ENCODE assay signal across 28 cellular contexts in genomic region chr19:41921280-41922219, GRCh38. TPM values are rescaled to one million over a fixed set of nuclear protein-coding genes. Genes with fewer than 3 reads are reported as not detected.
DNase-seq lines count a peak whose midpoint lies in the region; ATAC-seq, FAIRE-seq and TF ChIP-seq lines count a peak whose summit lies in the region.
"Had no signal": no experiment of that assay in that cellular context is flagged by ENCODE, and none has a peak within 500 bp of the region (broad histone marks: within the 10 kb centered on the region; RNA-seq: fewer than 3 reads in every experiment).

No MANE protein-coding gene starts in this region.

- H3K9me1 ChIP-seq in endothelial cell of umbilical vein (replicated peaks; ENCODE audit: control insufficient read depth, extremely low read depth, insufficient read depth, low read length), result no peaks in the 10 kb centered on the region

- TF ChIP-seq POLR2A in endothelial cell of umbilical vein (IDR thresholded peaks at IDR 0.05; ENCODE audit: low read depth, low read length), result no peak

- no peak for FAIRE-seq in endothelial cell of umbilical vein (lab: Jason Lieb, UNC)
- FAIRE-seq: GM18507, keratinocyte had no signal

- intact Hi-C loops in activated T-helper 1 cell treated with anti-CD3 and anti-CD28 coated beads, Interleukin-12 subunit alpha, Interleukin-12 subunit beta, Interleukin-2, Interleukin-4 antibody, amounts not matched to agents 30 ng/mL and 10 ng/mL and 1 ng/mL, durations not matched to agents 14 hours and 24 hours and 36 hours (cut with micrococcal nuclease), result no loop called here
- intact Hi-C loops in endothelial cell of umbilical vein (cut with micrococcal nuclease), result no loop called here

- TF ChIP-seq CTCF in GM23338 (conservative IDR thresholded peaks at IDR 0.05; ENCODE audit: low read depth in 2 of 2) (no peak), endothelial cell of umbilical vein (IDR thresholded peaks at IDR 0.05; ENCODE audit: extremely low read depth in 1 of 2, insufficient read depth in 1 of 2, low read depth in 1 of 2, low read length in 2 of 2) (no peak)

- peak; percentile 15 for ATAC-seq in GM23338
- no peak for ATAC-seq in GM18520 (IDR thresholded peaks at IDR 0.05; ENCODE audit: unreplicated experiment)
- ATAC-seq: activated naive CD4-positive, alpha-beta T cell treated with anti-CD3 and anti-CD28 coated beads, Interleukin-2, amount 50 U/mL, for 72 hours; gastrocnemius medialis; lower lobe of right lung had no signal

- H3K36me3 Mint-ChIP-seq in GM23338 (ENCODE audit: low read depth), result no peaks in the 10 kb centered on the region; the same call in 2 of the 3 replicates
- H3K36me3 Mint-ChIP-seq in activated T-helper 1 cell treated with anti-CD3 and anti-CD28 coated beads, Interleukin-12 subunit alpha, Interleukin-12 subunit beta, Interleukin-2, Interleukin-4 antibody, amounts not matched to agents 30 ng/mL and 10 ng/mL and 1 ng/mL, durations not matched to agents 14 hours and 24 hours and 36 hours (ENCODE audit: low read depth), result peaks cover 10% of the 10 kb centered on the region
- H3K36me3 Mint-ChIP-seq: activated naive CD4-positive, alpha-beta T cell treated with anti-CD3 and anti-CD28 coated beads, Interleukin-2, amount 50 U/mL, for 72 hours had no signal

- no peaks in the 10 kb centered on the region for H3K9me2 ChIP-seq in GM23338 (ENCODE audit: insufficient read depth)

- no TSS peak for BruUV-seq in endothelial cell of umbilical vein (replicated peaks; lab: Mats Ljungman, UMichigan)

- no peaks in the 10 kb centered on the region for H3K36me3 ChIP-seq in GM23338 (ENCODE audit: insufficient read depth)
- no peaks in the 10 kb centered on the region for H3K36me3 ChIP-seq in endothelial cell of umbilical vein (ENCODE audit: control insufficient read depth in 2 of 2, extremely low read depth in 1 of 2, insufficient read depth in 2 of 2, low read length in 2 of 2)
- H3K36me3 ChIP-seq: esophagus muscularis mucosa, gastrocnemius medialis, lower lobe of right lung, spleen, transverse colon had no signal

- H2AFZ ChIP-seq in GM23338 (no peak overlapping the region), endothelial cell of umbilical vein (ENCODE audit: low read depth, low read length) (no peak overlapping the region)

- H3K27me3 ChIP-seq in GM23338 (ENCODE audit: insufficient read depth) (peaks cover 98% of the 10 kb centered on the region), endothelial cell of umbilical vein (ENCODE audit: control insufficient read depth in 2 of 2, insufficient read depth in 2 of 2, low read length in 2 of 2) (peaks cover 46 to 51% of the 10 kb centered on the region in 2 experiments)

- dilution Hi-C loops in endothelial cell of umbilical vein (cut with MboI; ENCODE audit: extremely low pct_ligation_motif_present, low sequenced_read_pairs), result no loop called here

- no peaks in the 10 kb centered on the region for H3K79me2 ChIP-seq in GM23338 (replicated peaks; ENCODE audit: insufficient read depth)
- H3K79me2 ChIP-seq in endothelial cell of umbilical vein (ENCODE audit: control insufficient read depth, insufficient read depth, low read length), result no peaks in the 10 kb centered on the region

- H4K20me1 ChIP-seq in GM23338 (replicated peaks; ENCODE audit: insufficient read depth) (peaks cover 7% of the 10 kb centered on the region; the same call in 1 of the 2 replicates), endothelial cell of umbilical vein (replicated peaks; ENCODE audit: control insufficient read depth, extremely low read depth, insufficient read depth, low read length) (no peaks in the 10 kb centered on the region)

- H3K9me3 ChIP-seq in endothelial cell of umbilical vein (replicated peaks; ENCODE audit: control insufficient read depth, insufficient read depth, low read length), result no peaks in the 10 kb centered on the region
- H3K9me3 ChIP-seq: esophagus muscularis mucosa, gastrocnemius medialis, lower lobe of right lung, spleen, transverse colon had no signal

- peaks cover 13% of the 10 kb centered on the region for H3K4me1 Mint-ChIP-seq in GM23338
- peaks cover 7% of the 10 kb centered on the region for H3K4me1 Mint-ChIP-seq in activated T-helper 1 cell treated with anti-CD3 and anti-CD28 coated beads, Interleukin-12 subunit alpha, Interleukin-12 subunit beta, Interleukin-2, Interleukin-4 antibody, amounts not matched to agents 30 ng/mL and 10 ng/mL and 1 ng/mL, durations not matched to agents 14 hours and 24 hours and 36 hours (ENCODE audit: low read depth)

- no peak overlapping the region for H3K27ac Mint-ChIP-seq in GM23338
- H3K27ac Mint-ChIP-seq in activated T-helper 1 cell treated with anti-CD3 and anti-CD28 coated beads, Interleukin-12 subunit alpha, Interleukin-12 subunit beta, Interleukin-2, Interleukin-4 antibody, amounts not matched to agents 30 ng/mL and 10 ng/mL and 1 ng/mL, durations not matched to agents 14 hours and 24 hours and 36 hours, result peak overlapping the region; percentile 25
- H3K27ac Mint-ChIP-seq: H9; stimulated activated naive CD8-positive, alpha-beta T cell treated with anti-CD3 and anti-CD28 coated beads, Interleukin-15, Interleukin-2, amounts not matched to agents 100 ng/mL and 50 ng/mL, for 24 hours had no signal

- H3K9ac ChIP-seq in endothelial cell of umbilical vein (replicated peaks; ENCODE audit: extremely low read depth, insufficient read depth, low read length), result no peak overlapping the region

- H3K4me3 Mint-ChIP-seq in GM23338, result peak overlapping the region; percentile 47; the same call in 2 of the 3 replicates
- no peak overlapping the region for H3K4me3 Mint-ChIP-seq in activated T-helper 1 cell treated with anti-CD3 and anti-CD28 coated beads, Interleukin-12 subunit alpha, Interleukin-12 subunit beta, Interleukin-2, Interleukin-4 antibody, amounts not matched to agents 30 ng/mL and 10 ng/mL and 1 ng/mL, durations not matched to agents 14 hours and 24 hours and 36 hours
- H3K4me3 Mint-ChIP-seq: stimulated activated naive CD8-positive, alpha-beta T cell treated with anti-CD3 and anti-CD28 coated beads, Interleukin-15, Interleukin-2, amounts not matched to agents 100 ng/mL and 50 ng/mL, for 24 hours had no signal

- DNase-seq in CD1c-positive myeloid dendritic cell (ENCODE audit: extremely low spot score) (peak; percentile 12), GM23338 (ENCODE audit: low spot score) (no peak), endothelial cell of umbilical vein (ENCODE audit: low read depth, low spot score) (no peak), AG08395 (ENCODE audit: low spot score) (no peak), DMS53 treated with DMSO at 0.1 percent for 48 hours (lab: John Stamatoyannopoulos, UW; ENCODE audit: unreplicated experiment) (no peak)
- DNase-seq in activated T-helper 1 cell treated with anti-CD3 and anti-CD28 coated beads, Interleukin-12 subunit alpha, Interleukin-12 subunit beta, Interleukin-2, Interleukin-4 antibody, amounts not matched to agents 30 ng/mL and 10 ng/mL and 1 ng/mL, durations not matched to agents 14 hours and 24 hours and 36 hours (ENCODE audit: low spot score), result no peak
- no peak for DNase-seq in activated CD8-positive, alpha-beta memory T cell treated with anti-CD3 and anti-CD28 coated beads, Interleukin-2, amount 50 U/mL, for 48 hours
- DNase-seq: activated CD4-positive, CD25-positive, alpha-beta regulatory T cell treated with anti-CD3 and anti-CD28 coated beads, Interleukin-2, amount 50 U/mL, for 72 hours; activated T-cell treated with anti-CD3 and anti-CD28 coated beads, Interleukin-2, amount 50 U/mL, for 48 hours; effector CD8-positive, alpha-beta T cell; gastrocnemius medialis; H9; lower lobe of right lung; NCI-H1694; NCI-H526 treated with DMSO at 0.1 percent for 48 hours; occipital lobe; stimulated activated CD4-positive, alpha-beta T cell treated with anti-CD3 and anti-CD28 coated beads, Interleukin-4, amount 100 ng/mL, for 1 hour; SW 1271; transverse colon had no signal

- peaks cover 3% of the 10 kb centered on the region; the same call in 1 of the 3 replicates for H3K9me3 Mint-ChIP-seq in GM23338
- no peaks in the 10 kb centered on the region for H3K9me3 Mint-ChIP-seq in activated T-helper 1 cell treated with anti-CD3 and anti-CD28 coated beads, Interleukin-12 subunit alpha, Interleukin-12 subunit beta, Interleukin-2, Interleukin-4 antibody, amounts not matched to agents 30 ng/mL and 10 ng/mL and 1 ng/mL, durations not matched to agents 14 hours and 24 hours and 36 hours
- H3K9me3 Mint-ChIP-seq: activated naive CD4-positive, alpha-beta T cell treated with anti-CD3 and anti-CD28 coated beads, Interleukin-2, amount 50 U/mL, for 72 hours; H9; stimulated activated naive CD8-positive, alpha-beta T cell treated with anti-CD3 and anti-CD28 coated beads, Interleukin-15, Interleukin-2, amounts not matched to agents 100 ng/mL and 50 ng/mL, for 24 hours had no signal

- peak overlapping the region; percentile 73 for H3K4me2 ChIP-seq in GM23338
- no peak overlapping the region for H3K4me2 ChIP-seq in endothelial cell of umbilical vein (ENCODE audit: insufficient read depth, low read length)

- CTCF ChIA-PET in endothelial cell of umbilical vein (lab: Charles Lee), result interaction anchor here (1.0 kb wide), 1 partner anchor 11 kb away, joined by 3 read pairs; no protein-coding TSS in a partner anchor

- H3K4me1 ChIP-seq in GM23338 (ENCODE audit: insufficient read depth) (peaks cover 4% of the 10 kb centered on the region; the same call in 1 of the 2 replicates), endothelial cell of umbilical vein (ENCODE audit: control insufficient read depth, extremely low read depth, insufficient read depth, low read length) (no peaks in the 10 kb centered on the region)
- H3K4me1 ChIP-seq: gastrocnemius medialis, lower lobe of right lung, transverse colon had no signal

- POLR2A ChIA-PET in endothelial cell of umbilical vein (lab: Charles Lee), result no interaction called here

- H3K4me3 ChIP-seq in GM23338 (peak overlapping the region; percentile 39), endothelial cell of umbilical vein (replicated peaks in 1 of 3; ENCODE audit: insufficient read depth in 1 of 3, low read depth in 1 of 3, low read length in 3 of 3) (no peak overlapping the region)
- H3K4me3 ChIP-seq: esophagus muscularis mucosa, gastrocnemius medialis, lower lobe of right lung, spleen, transverse colon had no signal

- H3K27ac ChIP-seq in GM23338 (ENCODE audit: low read depth), result no peak overlapping the region
- no peak overlapping the region for H3K27ac ChIP-seq in endothelial cell of umbilical vein (ENCODE audit: insufficient read depth, low read depth, low read length)
- H3K27ac ChIP-seq: esophagus muscularis mucosa, gastrocnemius medialis, lower lobe of right lung, spleen, transverse colon had no signal

- H3F3A ChIP-seq in GM23338 (replicated peaks; ENCODE audit: low read depth), result peaks cover 9% of the 10 kb centered on the region

- H3K27me3 Mint-ChIP-seq in GM23338 (ENCODE audit: insufficient read depth, low read depth, poor library complexity), result peaks cover 10% of the 10 kb centered on the region
- peaks cover 5% of the 10 kb centered on the region for H3K27me3 Mint-ChIP-seq in activated T-helper 1 cell treated with anti-CD3 and anti-CD28 coated beads, Interleukin-12 subunit alpha, Interleukin-12 subunit beta, Interleukin-2, Interleukin-4 antibody, amounts not matched to agents 30 ng/mL and 10 ng/mL and 1 ng/mL, durations not matched to agents 14 hours and 24 hours and 36 hours (ENCODE audit: insufficient read depth)

RNA-seq across cellular contexts. Expression of gene ERFL, which starts 6.7 kb away (rescaled TPM):
- total RNA-seq in GM23338 (2014; rRNA removed; shearing (Covaris generic)), result 0.69 TPM in 1 of 2 replicates, not detected in the other
- 0.14 TPM in 1 of 2 replicates, not detected in the other for polyA plus RNA-seq in GM23338 (2016; fragmentation: Nextera tagmentation; extraction: Ambion mirVana)
- total RNA-seq in activated T-helper 1 cell treated with anti-CD3 and anti-CD28 coated beads, Interleukin-12 subunit alpha, Interleukin-12 subunit beta, Interleukin-2, Interleukin-4 antibody, amounts not matched to agents 30 ng/mL and 10 ng/mL and 1 ng/mL, durations not matched to agents 14 hours and 24 hours and 36 hours, result 3.1 TPM in 2 replicates
- total RNA-seq in endothelial cell of umbilical vein, result not detected in 2 replicates
- not detected in 2 replicates for polyA plus RNA-seq in endothelial cell of umbilical vein
- 0.06 TPM in 1 of 2 replicates, not detected in the other for polyA plus RNA-seq in endothelial cell of umbilical vein (2011; cell fraction: cytosol; rRNA removed)
- polyA plus RNA-seq in endothelial cell of umbilical vein (2011; cell fraction: nucleus; rRNA removed), result 0.06 and 0.07 TPM in 2 replicates
- polyA plus RNA-seq in endothelial cell of umbilical vein (2012), result 0.08 and 0.12 TPM in 2 replicates
- not detected in 2 replicates for polyA minus RNA-seq in endothelial cell of umbilical vein
- polyA minus RNA-seq in endothelial cell of umbilical vein (2011; cell fraction: cytosol; rRNA and poly(A)+ RNA removed), result not detected
- polyA minus RNA-seq in endothelial cell of umbilical vein (2011; cell fraction: nucleus; rRNA and poly(A)+ RNA removed), result not detected in 2 replicates
- total RNA-seq: gastrocnemius medialis, occipital lobe, renal cortical epithelial cell had no signal
- polyA plus RNA-seq: keratinocyte had no signal

RNA-seq across cellular contexts. Expression of gene RABAC1, which starts 37.6 kb away (rescaled TPM):
- total RNA-seq in GM23338 (2014; rRNA removed; shearing (Covaris generic)), result 113 and 151 TPM in 2 replicates
- polyA plus RNA-seq in GM23338 (2016; fragmentation: Nextera tagmentation; extraction: Ambion mirVana) (206 and 215 TPM in 2 replicates), endothelial cell of umbilical vein (591 and 769 TPM in 2 replicates)
- total RNA-seq in activated T-helper 1 cell treated with anti-CD3 and anti-CD28 coated beads, Interleukin-12 subunit alpha, Interleukin-12 subunit beta, Interleukin-2, Interleukin-4 antibody, amounts not matched to agents 30 ng/mL and 10 ng/mL and 1 ng/mL, durations not matched to agents 14 hours and 24 hours and 36 hours, result 36.2 and 41.3 TPM in 2 replicates
- 178 and 181 TPM in 2 replicates for total RNA-seq in endothelial cell of umbilical vein
- 219 and 279 TPM in 2 replicates for polyA plus RNA-seq in endothelial cell of umbilical vein (2011; cell fraction: cytosol; rRNA removed)
- 126 and 143 TPM in 2 replicates for polyA plus RNA-seq in endothelial cell of umbilical vein (2011; cell fraction: nucleus; rRNA removed)
- 137 and 242 TPM in 2 replicates for polyA plus RNA-seq in endothelial cell of umbilical vein (2012)
- polyA minus RNA-seq in endothelial cell of umbilical vein, result 129 and 148 TPM in 2 replicates
- polyA minus RNA-seq in endothelial cell of umbilical vein (2011; cell fraction: cytosol; rRNA and poly(A)+ RNA removed), result 23.4 TPM
- 36.3 and 43.2 TPM in 2 replicates for polyA minus RNA-seq in endothelial cell of umbilical vein (2011; cell fraction: nucleus; rRNA and poly(A)+ RNA removed)

RNA-seq across cellular contexts. Expression of gene ARHGEF1, which starts 38.6 kb away (rescaled TPM):
- total RNA-seq in GM23338 (2014; rRNA removed; shearing (Covaris generic)), result 36.8 and 44.7 TPM in 2 replicates
- 41.3 and 50.8 TPM in 2 replicates for polyA plus RNA-seq in GM23338 (2016; fragmentation: Nextera tagmentation; extraction: Ambion mirVana)
- total RNA-seq in activated T-helper 1 cell treated with anti-CD3 and anti-CD28 coated beads, Interleukin-12 subunit alpha, Interleukin-12 subunit beta, Interleukin-2, Interleukin-4 antibody, amounts not matched to agents 30 ng/mL and 10 ng/mL and 1 ng/mL, durations not matched to agents 14 hours and 24 hours and 36 hours, result 386 and 392 TPM in 2 replicates
- 119 and 123 TPM in 2 replicates for total RNA-seq in endothelial cell of umbilical vein
- polyA plus RNA-seq in endothelial cell of umbilical vein, result 60.6 and 65.4 TPM in 2 replicates
- 48.1 and 53.1 TPM in 2 replicates for polyA plus RNA-seq in endothelial cell of umbilical vein (2011; cell fraction: cytosol; rRNA removed)
- 199 and 230 TPM in 2 replicates for polyA plus RNA-seq in endothelial cell of umbilical vein (2011; cell fraction: nucleus; rRNA removed)
- polyA plus RNA-seq in endothelial cell of umbilical vein (2012), result 52.7 and 60.1 TPM in 2 replicates
- 35.6 and 35.7 TPM in 2 replicates for polyA minus RNA-seq in endothelial cell of umbilical vein
- polyA minus RNA-seq in endothelial cell of umbilical vein (2011; cell fraction: cytosol; rRNA and poly(A)+ RNA removed), result 32.3 TPM
- polyA minus RNA-seq in endothelial cell of umbilical vein (2011; cell fraction: nucleus; rRNA and poly(A)+ RNA removed), result 56.9 and 71.1 TPM in 2 replicates

RNA-seq across cellular contexts. Expression of gene CD79A, which starts 44.5 kb away (rescaled TPM):
- total RNA-seq in GM23338 (2014; rRNA removed; shearing (Covaris generic)), result not detected in 2 replicates
- polyA plus RNA-seq in GM23338 (2016; fragmentation: Nextera tagmentation; extraction: Ambion mirVana), result 0.27 and 0.47 TPM in 2 replicates
- 2.7 and 2.9 TPM in 2 replicates for total RNA-seq in activated T-helper 1 cell treated with anti-CD3 and anti-CD28 coated beads, Interleukin-12 subunit alpha, Interleukin-12 subunit beta, Interleukin-2, Interleukin-4 antibody, amounts not matched to agents 30 ng/mL and 10 ng/mL and 1 ng/mL, durations not matched to agents 14 hours and 24 hours and 36 hours
- total RNA-seq in endothelial cell of umbilical vein, result 0.35 TPM in 1 of 2 replicates, not detected in the other
- 0.32 TPM in 2 replicates for polyA plus RNA-seq in endothelial cell of umbilical vein
- polyA plus RNA-seq in endothelial cell of umbilical vein (2011; cell fraction: cytosol; rRNA removed), result 0.14 and 0.18 TPM in 2 replicates
- 0.28 TPM in 1 of 2 replicates, not detected in the other for polyA plus RNA-seq in endothelial cell of umbilical vein (2011; cell fraction: nucleus; rRNA removed)
- 0.42 TPM in 1 of 2 replicates, not detected in the other for polyA plus RNA-seq in endothelial cell of umbilical vein (2012)
- polyA minus RNA-seq in endothelial cell of umbilical vein, result 0.19 and 0.63 TPM in 2 replicates
- polyA minus RNA-seq in endothelial cell of umbilical vein (2011; cell fraction: cytosol; rRNA and poly(A)+ RNA removed), result not detected
- not detected in 2 replicates for polyA minus RNA-seq in endothelial cell of umbilical vein (2011; cell fraction: nucleus; rRNA and poly(A)+ RNA removed)
- total RNA-seq: chondrocyte, occipital lobe had no signal
